In genomic region chr2:105403785-105404698, GRCh38 we compare ENCODE assay signal across 9 cellular contexts.
A peak's percentile ranks its signal among the peaks of the same experiment; 100 is the strongest.
DNase-seq lines count a peak whose midpoint lies in the region; ATAC-seq, FAIRE-seq and TF ChIP-seq lines count a peak whose summit lies in the region.
"Had no signal": no experiment of that assay in that cellular context is flagged by ENCODE, and none has a peak within 500 bp of the region (broad histone marks: within the 10 kb centered on the region; RNA-seq: fewer than 3 reads in every experiment).

No MANE protein-coding gene starts in this region.

- no peak for ATAC-seq in stimulated activated naive B cell treated with anti-CD40 and anti-IgM and Interleukin-4, amounts not matched to agents 10 μg/mL and 1 μg/mL and 100 μg/mL, for 72 hours (replicated peaks)
- ATAC-seq in HG02870 (IDR thresholded peaks at IDR 0.05; ENCODE audit: unreplicated experiment) (no peak), HG03139 (IDR thresholded peaks at IDR 0.05; ENCODE audit: unreplicated experiment) (no peak)
- ATAC-seq in activated naive CD8-positive, alpha-beta T cell treated with anti-CD3 and anti-CD28 coated beads, Interleukin-2, amount 50 U/mL, for 24 hours, result no peak

- H3K27ac Mint-ChIP-seq in stimulated activated naive B cell treated with anti-CD40 and anti-IgM and Interleukin-4, amounts not matched to agents 10 μg/mL and 1 μg/mL and 100 μg/mL, for 72 hours, result peak overlapping the region; percentile 14
- no peak overlapping the region for H3K27ac Mint-ChIP-seq in activated naive CD8-positive, alpha-beta T cell treated with anti-CD3 and anti-CD28 coated beads, Interleukin-2, amount 50 U/mL, for 24 hours

- H3K36me3 Mint-ChIP-seq in stimulated activated naive B cell treated with anti-CD40 and anti-IgM and Interleukin-4, amounts not matched to agents 10 μg/mL and 1 μg/mL and 100 μg/mL, for 72 hours, result no peaks in the 10 kb centered on the region
- H3K36me3 Mint-ChIP-seq in activated naive CD8-positive, alpha-beta T cell treated with anti-CD3 and anti-CD28 coated beads, Interleukin-2, amount 50 U/mL, for 24 hours (ENCODE audit: low read depth), result no peaks in the 10 kb centered on the region

- TF ChIP-seq POLR2A in H54 (IDR thresholded peaks at IDR 0.05; ENCODE audit: low read depth, low read length), result 0 out of 2 replicates have a peak, but pooled peaks have one; percentile 30

- H3K4me1 Mint-ChIP-seq in stimulated activated naive B cell treated with anti-CD40 and anti-IgM and Interleukin-4, amounts not matched to agents 10 μg/mL and 1 μg/mL and 100 μg/mL, for 72 hours, result no peaks in the 10 kb centered on the region
- H3K4me1 Mint-ChIP-seq in activated naive CD8-positive, alpha-beta T cell treated with anti-CD3 and anti-CD28 coated beads, Interleukin-2, amount 50 U/mL, for 24 hours, result no peaks in the 10 kb centered on the region

- DNase-seq in H54 (ENCODE audit: insufficient read length, low spot score) (peak; percentile 82), RPMI8226 (peak; percentile 15), foreskin fibroblast (peak; percentile 93 to 94), NCI-H345 treated with DMSO at 0.1 percent for 48 hours (lab: John Stamatoyannopoulos, UW; ENCODE audit: unreplicated experiment) (no peak)
- no peak for DNase-seq in stimulated activated naive B cell treated with anti-CD40 and anti-IgM and Interleukin-4, amounts not matched to agents 10 μg/mL and 1 μg/mL and 100 μg/mL, for 72 hours
- DNase-seq in activated naive CD8-positive, alpha-beta T cell treated with anti-CD3 and anti-CD28 coated beads, Interleukin-2, amount 50 U/mL, for 24 hours, result no peak
- DNase-seq: activated gamma-delta T cell had no signal

- peak; percentile 99 for FAIRE-seq in H54 (lab: Jason Lieb, UNC)

- H3K4me3 ChIP-seq in foreskin fibroblast (ENCODE audit: low read depth in 1 of 2, low read length in 2 of 2), result no peak overlapping the region

- peaks cover 41 to 60% of the 10 kb centered on the region in 2 donors for H3K27me3 Mint-ChIP-seq in stimulated activated naive B cell treated with anti-CD40 and anti-IgM and Interleukin-4, amounts not matched to agents 10 μg/mL and 1 μg/mL and 100 μg/mL, for 72 hours
- H3K27me3 Mint-ChIP-seq in activated naive CD8-positive, alpha-beta T cell treated with anti-CD3 and anti-CD28 coated beads, Interleukin-2, amount 50 U/mL, for 24 hours, result peaks cover 15% of the 10 kb centered on the region

- TF ChIP-seq CTCF in foreskin fibroblast (IDR thresholded peaks at IDR 0.05; ENCODE audit: low read depth, low read length), result peak; percentile 48

- no peak overlapping the region for H3K4me3 Mint-ChIP-seq in stimulated activated naive B cell treated with anti-CD40 and anti-IgM and Interleukin-4, amounts not matched to agents 10 μg/mL and 1 μg/mL and 100 μg/mL, for 72 hours
- no peak overlapping the region for H3K4me3 Mint-ChIP-seq in activated naive CD8-positive, alpha-beta T cell treated with anti-CD3 and anti-CD28 coated beads, Interleukin-2, amount 50 U/mL, for 24 hours

- no peaks in the 10 kb centered on the region for H3K9me3 Mint-ChIP-seq in stimulated activated naive B cell treated with anti-CD40 and anti-IgM and Interleukin-4, amounts not matched to agents 10 μg/mL and 1 μg/mL and 100 μg/mL, for 72 hours
- H3K9me3 Mint-ChIP-seq in activated naive CD8-positive, alpha-beta T cell treated with anti-CD3 and anti-CD28 coated beads, Interleukin-2, amount 50 U/mL, for 24 hours, result no peaks in the 10 kb centered on the region

Comparison
In these comparisons a context has a peak if more than half of its experiments do, and no peak if none do; other contexts are left out.
1. DNase-seq: peak in H54 (single experiment), RPMI8226 (single experiment) and foreskin fibroblast (2 of 2); none in stimulated activated naive B cell treated with anti-CD40 and anti-IgM and Interleukin-4, amounts not matched to agents 10 μg/mL and 1 μg/mL and 100 μg/mL, for 72 hours (single experiment), NCI-H345 treated with DMSO at 0.1 percent for 48 hours (single experiment) and activated naive CD8-positive, alpha-beta T cell treated with anti-CD3 and anti-CD28 coated beads, Interleukin-2, amount 50 U/mL, for 24 hours (single experiment).